ENCODE assay signal across 29 cellular contexts in genomic region chr2:182942756-182943155, GRCh38.
"Had no signal": no experiment of that assay in that cellular context is flagged by ENCODE, and none has a peak within 500 bp of the region (broad histone marks: within the 10 kb centered on the region; RNA-seq: fewer than 3 reads in every experiment).

No MANE protein-coding gene starts in this region.

- DNase-seq: activated CD4-positive, alpha-beta memory T cell treated with anti-CD3 and anti-CD28 coated beads for 36 hours; activated CD4-positive, alpha-beta T cell treated with anti-CD3 and anti-CD28 coated beads, Interleukin-2, amount 10 ng/mL, durations not matched to agents 24 days and 14 days; activated CD4-positive, CD25-positive, alpha-beta regulatory T cell treated with anti-CD3 and anti-CD28 coated beads, Interleukin-2, amount 50 U/mL, for 72 hours; activated CD8-positive, alpha-beta memory T cell treated with anti-CD3 and anti-CD28 coated beads, Interleukin-2, amount 50 U/mL, for 4 hours; activated effector memory CD4-positive, alpha-beta T cell treated with anti-CD3 and anti-CD28 coated beads, Interleukin-2, amount 50 U/mL, for 16 hours; activated naive CD4-positive, alpha-beta T cell treated with anti-CD3 and anti-CD28 coated beads for 36 hours; activated naive CD8-positive, alpha-beta T cell treated with anti-CD3 and anti-CD28 coated beads for 36 hours; activated T-cell treated with anti-CD3 and anti-CD28 coated beads, Interleukin-2, amount 50 U/mL, for 1 hour; adrenal gland; aorta; foreskin keratinocyte; heart left ventricle; hypothalamus; immature natural killer cell; kidney; left colon; naive thymus-derived CD8-positive, alpha-beta T cell; occipital lobe; right cardiac atrium; stimulated activated CD4-positive, alpha-beta T cell treated with anti-CD3 and anti-CD28 coated beads, Interleukin-4, amount 100 ng/mL, for 1 hour; stimulated activated naive CD8-positive, alpha-beta T cell treated with anti-CD3 and anti-CD28 coated beads, Interleukin-15, Interleukin-2, amounts not matched to agents 100 U/mL and 50 U/mL, for 24 hours; testis; transverse colon had no signal

- H3K4me2 ChIP-seq: neural progenitor cell had no signal

- H2AFZ ChIP-seq: neural progenitor cell, parathyroid adenoma had no signal

- H3K4me3 ChIP-seq: adrenal gland, esophagus muscularis mucosa, heart left ventricle, neural progenitor cell, testis, transverse colon had no signal

- H3K9me3 Mint-ChIP-seq: activated CD4-positive, alpha-beta memory T cell treated with anti-CD3 and anti-CD28 coated beads for 36 hours; activated CD4-positive, alpha-beta T cell treated with anti-CD3 and anti-CD28 coated beads, Interleukin-2, amount 10 ng/mL, durations not matched to agents 24 days and 14 days; activated naive CD4-positive, alpha-beta T cell treated with anti-CD3 and anti-CD28 coated beads for 36 hours; activated naive CD8-positive, alpha-beta T cell treated with anti-CD3 and anti-CD28 coated beads for 36 hours; activated T-helper 1 cell treated with anti-CD3 and anti-CD28 coated beads, Interleukin-12 subunit alpha, Interleukin-12 subunit beta, Interleukin-2, Interleukin-4 antibody, amounts not matched to agents 30 ng/mL and 10 ng/mL and 1 ng/mL, durations not matched to agents 14 hours and 24 hours and 36 hours; brain; immature natural killer cell; memory B cell; naive thymus-derived CD8-positive, alpha-beta T cell; neural progenitor cell had no signal

- H3K9ac ChIP-seq: neural progenitor cell, parathyroid adenoma had no signal

- H3K4me3 Mint-ChIP-seq: activated CD4-positive, alpha-beta memory T cell treated with anti-CD3 and anti-CD28 coated beads for 36 hours; activated CD4-positive, alpha-beta T cell treated with anti-CD3 and anti-CD28 coated beads, Interleukin-2, amount 10 ng/mL, durations not matched to agents 24 days and 14 days; activated naive CD4-positive, alpha-beta T cell treated with anti-CD3 and anti-CD28 coated beads for 36 hours; activated naive CD8-positive, alpha-beta T cell treated with anti-CD3 and anti-CD28 coated beads for 36 hours; activated T-helper 1 cell treated with anti-CD3 and anti-CD28 coated beads, Interleukin-12 subunit alpha, Interleukin-12 subunit beta, Interleukin-2, Interleukin-4 antibody, amounts not matched to agents 30 ng/mL and 10 ng/mL and 1 ng/mL, durations not matched to agents 14 hours and 24 hours and 36 hours; brain; immature natural killer cell; memory B cell; naive thymus-derived CD8-positive, alpha-beta T cell; neural progenitor cell had no signal

- H3K4me1 Mint-ChIP-seq: immature natural killer cell; memory B cell; naive thymus-derived CD8-positive, alpha-beta T cell had no signal

- H3K27me3 ChIP-seq: adrenal gland, esophagus muscularis mucosa, foreskin keratinocyte, heart left ventricle, neural progenitor cell, testis, transverse colon had no signal

- H3K27ac ChIP-seq: adrenal gland, esophagus muscularis mucosa, foreskin keratinocyte, heart left ventricle, neural progenitor cell, parathyroid adenoma, testis, transverse colon had no signal

- H3K27me3 Mint-ChIP-seq: activated CD4-positive, alpha-beta memory T cell treated with anti-CD3 and anti-CD28 coated beads for 36 hours; activated CD4-positive, alpha-beta T cell treated with anti-CD3 and anti-CD28 coated beads, Interleukin-2, amount 10 ng/mL, durations not matched to agents 24 days and 14 days; brain had no signal

- H3K9me3 ChIP-seq: adrenal gland, esophagus muscularis mucosa, heart left ventricle, testis, transverse colon had no signal

- ATAC-seq: foreskin keratinocyte; heart left ventricle; left colon; naive thymus-derived CD8-positive, alpha-beta T cell; right cardiac atrium; stimulated activated naive CD8-positive, alpha-beta T cell treated with anti-CD3 and anti-CD28 coated beads, Interleukin-15, Interleukin-2, amounts not matched to agents 100 U/mL and 50 U/mL, for 24 hours had no signal

- H3K4me1 ChIP-seq: parathyroid adenoma, testis had no signal

- H3K79me2 ChIP-seq: parathyroid adenoma had no signal

- H3K27ac Mint-ChIP-seq: activated CD4-positive, alpha-beta memory T cell treated with anti-CD3 and anti-CD28 coated beads for 36 hours; activated CD4-positive, alpha-beta T cell treated with anti-CD3 and anti-CD28 coated beads, Interleukin-2, amount 10 ng/mL, durations not matched to agents 24 days and 14 days; activated naive CD4-positive, alpha-beta T cell treated with anti-CD3 and anti-CD28 coated beads for 36 hours; activated naive CD8-positive, alpha-beta T cell treated with anti-CD3 and anti-CD28 coated beads for 36 hours; activated T-helper 1 cell treated with anti-CD3 and anti-CD28 coated beads, Interleukin-12 subunit alpha, Interleukin-12 subunit beta, Interleukin-2, Interleukin-4 antibody, amounts not matched to agents 30 ng/mL and 10 ng/mL and 1 ng/mL, durations not matched to agents 14 hours and 24 hours and 36 hours; immature natural killer cell; memory B cell; naive thymus-derived CD8-positive, alpha-beta T cell; neural progenitor cell had no signal

- H3K36me3 Mint-ChIP-seq: activated naive CD8-positive, alpha-beta T cell treated with anti-CD3 and anti-CD28 coated beads for 36 hours; memory B cell; naive thymus-derived CD8-positive, alpha-beta T cell had no signal
